Comparison of ENCODE assay signal across 8 cellular contexts in the genomic region with DNA sequence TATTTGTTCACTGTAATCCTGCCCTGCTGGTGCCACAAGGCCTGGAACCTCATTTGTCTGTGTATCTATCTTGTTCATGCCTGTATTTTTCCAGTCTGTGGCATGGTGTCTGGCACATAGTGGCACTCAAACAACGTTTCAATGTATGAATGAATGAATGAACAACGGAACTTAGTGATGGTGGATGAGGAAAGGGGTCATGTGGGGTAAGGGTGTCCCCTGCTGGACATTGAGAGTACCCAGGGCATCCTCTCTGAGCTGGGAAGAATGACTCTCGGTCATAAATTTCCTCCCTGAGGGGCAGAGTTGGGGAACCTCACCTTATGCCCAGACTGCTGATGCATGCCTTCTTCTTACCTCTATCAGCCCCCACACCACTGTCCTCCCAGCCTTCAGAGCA. TPM values are rescaled to one million over a fixed set of nuclear protein-coding genes. Genes with fewer than 3 reads are reported as not detected.
DNase-seq lines count a peak whose midpoint lies in the region; ATAC-seq and TF ChIP-seq lines count a peak whose summit lies in the region.

No MANE protein-coding gene starts in this region.

- intact Hi-C loops in body of pancreas (cut with DNase I), result no loop called here

- H3K27ac Mint-ChIP-seq in stimulated activated naive CD8-positive, alpha-beta T cell treated with anti-CD3 and anti-CD28 coated beads, Interleukin-15, Interleukin-2, amounts not matched to agents 100 ng/mL and 50 ng/mL, for 24 hours, result peak overlapping the region; percentile 29

- no peak for ATAC-seq in body of pancreas

- no peaks in the 10 kb centered on the region for H3K36me3 ChIP-seq in WERI-Rb-1
- no peaks in the 10 kb centered on the region for H3K36me3 ChIP-seq in body of pancreas (replicated peaks in 1 of 2; ENCODE audit: insufficient read depth in 1 of 2, low read depth in 2 of 2)

- no peaks in the 10 kb centered on the region for H3K4me1 ChIP-seq in body of pancreas

- no peaks in the 10 kb centered on the region for H3K27me3 Mint-ChIP-seq in stimulated activated naive CD8-positive, alpha-beta T cell treated with anti-CD3 and anti-CD28 coated beads, Interleukin-15, Interleukin-2, amounts not matched to agents 100 ng/mL and 50 ng/mL, for 24 hours

- no peak overlapping the region for H3K4me3 ChIP-seq in WERI-Rb-1 (ENCODE audit: low read depth, low read length)
- no peak overlapping the region for H3K4me3 ChIP-seq in fibroblast of villous mesenchyme (ENCODE audit: low read depth, low read length)
- no peak overlapping the region for H3K4me3 ChIP-seq in body of pancreas

- TF ChIP-seq CTCF in WERI-Rb-1 (IDR thresholded peaks at IDR 0.05; ENCODE audit: low read depth, low read length) (peak; percentile 85), fibroblast of villous mesenchyme (IDR thresholded peaks at IDR 0.05; ENCODE audit: insufficient read depth, low read depth, low read length) (peak; percentile 90), body of pancreas (IDR thresholded peaks at IDR 0.05) (peak in 1 of 7 experiments; percentile 13)

- H3K36me3 Mint-ChIP-seq in stimulated activated naive CD8-positive, alpha-beta T cell treated with anti-CD3 and anti-CD28 coated beads, Interleukin-15, Interleukin-2, amounts not matched to agents 100 ng/mL and 50 ng/mL, for 24 hours (ENCODE audit: low read depth), result no peaks in the 10 kb centered on the region

- H3K27me3 ChIP-seq in WERI-Rb-1 (ENCODE audit: insufficient read depth, low read depth, severe bottlenecking), result no peaks in the 10 kb centered on the region
- no peaks in the 10 kb centered on the region for H3K27me3 ChIP-seq in body of pancreas

- DNase-seq in NCI-H2196 (lab: John Stamatoyannopoulos, UW; ENCODE audit: unreplicated experiment) (peak; percentile 10), NCI-H2196 treated with DMSO at 0.1 percent for 48 hours (lab: John Stamatoyannopoulos, UW; ENCODE audit: unreplicated experiment) (no peak), KG1 (lab: John Stamatoyannopoulos, UW) (peak; percentile 36), WERI-Rb-1 (peak; percentile 31), fibroblast of villous mesenchyme (ENCODE audit: low read depth) (peak; percentile 56), body of pancreas (no peak), NCI-H1105 treated with DMSO at 0.1 percent for 48 hours (lab: John Stamatoyannopoulos, UW) (no peak)

- H3K9me3 ChIP-seq in WERI-Rb-1 (ENCODE audit: severe bottlenecking) (no peaks in the 10 kb centered on the region), body of pancreas (no peaks in the 10 kb centered on the region)

- WGBS in body of pancreas, 2 donors, result 8 to 13% methylated on average over 3 of the region's 3 CpGs

- no peak for TF ChIP-seq POLR2A in body of pancreas (IDR thresholded peaks at IDR 0.05)

- no peak overlapping the region for H3K4me3 Mint-ChIP-seq in stimulated activated naive CD8-positive, alpha-beta T cell treated with anti-CD3 and anti-CD28 coated beads, Interleukin-15, Interleukin-2, amounts not matched to agents 100 ng/mL and 50 ng/mL, for 24 hours

- H3K4me1 Mint-ChIP-seq in stimulated activated naive CD8-positive, alpha-beta T cell treated with anti-CD3 and anti-CD28 coated beads, Interleukin-15, Interleukin-2, amounts not matched to agents 100 ng/mL and 50 ng/mL, for 24 hours (ENCODE audit: low read depth), result peaks cover 42% of the 10 kb centered on the region

- no peaks in the 10 kb centered on the region for H3K9me3 Mint-ChIP-seq in stimulated activated naive CD8-positive, alpha-beta T cell treated with anti-CD3 and anti-CD28 coated beads, Interleukin-15, Interleukin-2, amounts not matched to agents 100 ng/mL and 50 ng/mL, for 24 hours

- H3K27ac ChIP-seq in WERI-Rb-1 (no peak overlapping the region; the same call in 1 of the 2 replicates), body of pancreas (no peak overlapping the region)

RNA-seq across cellular contexts. Expression of gene ZNF683, which starts 18.9 kb away (rescaled TPM):
- not detected in 2 replicates for total RNA-seq in fibroblast of villous mesenchyme
- not detected for total RNA-seq in body of pancreas

RNA-seq across cellular contexts. Expression of gene LIN28A, which starts 19.2 kb away (rescaled TPM):
- total RNA-seq in fibroblast of villous mesenchyme (not detected in 2 replicates), body of pancreas (not detected)

RNA-seq across cellular contexts. Expression of gene CRYBG2, which starts 37.5 kb away (rescaled TPM):
- not detected in 2 replicates for total RNA-seq in fibroblast of villous mesenchyme
- 1 to 10 TPM in 1 of 2 donors, not detected in 1; 3.6 TPM for total RNA-seq in body of pancreas

RNA-seq across cellular contexts. Expression of gene DHDDS, which starts 40.7 kb away (rescaled TPM):
- 57.7 and 69.1 TPM in 2 replicates for total RNA-seq in fibroblast of villous mesenchyme
- 10 to 100 TPM; 21.3 to 52.4 TPM for total RNA-seq in body of pancreas

Comparison
In these comparisons a context has a peak if more than half of its experiments do, and no peak if none do; other contexts are left out.
1. DNase-seq: peak in NCI-H2196 (single experiment), KG1 (single experiment), WERI-Rb-1 (single experiment) and fibroblast of villous mesenchyme (single experiment); none in NCI-H2196 treated with DMSO at 0.1 percent for 48 hours (single experiment), body of pancreas (0 of 4) and NCI-H1105 treated with DMSO at 0.1 percent for 48 hours (single experiment).